Comparison of ENCODE assay signal across 14 cellular contexts in genomic region chr21:45253180-45253579, GRCh38. TPM values are rescaled to one million over a fixed set of nuclear protein-coding genes. Genes with fewer than 3 reads are reported as not detected.
DNase-seq lines count a peak whose midpoint lies in the region; ATAC-seq and TF ChIP-seq lines count a peak whose summit lies in the region.
"Had no signal": no experiment of that assay in that cellular context is flagged by ENCODE, and none has a peak within 500 bp of the region (broad histone marks: within the 10 kb centered on the region; RNA-seq: fewer than 3 reads in every experiment).

No MANE protein-coding gene starts in this region.

- H3K4me2 ChIP-seq in neural progenitor cell = no peak overlapping the region

- peaks cover 8% of the 10 kb centered on the region for H3F3A ChIP-seq in neural progenitor cell (ENCODE audit: low read depth)

- TF ChIP-seq POLR2A in NB4 (IDR thresholded peaks at IDR 0.05; ENCODE audit: extremely low read depth, insufficient read length) = no peak

- no peak for TF ChIP-seq CTCF in NB4 (IDR thresholded peaks at IDR 0.05; ENCODE audit: low read depth, low read length)
- no peak for TF ChIP-seq CTCF in chondrocyte (IDR thresholded peaks at IDR 0.05)
- no peak for TF ChIP-seq CTCF in neural progenitor cell (IDR thresholded peaks at IDR 0.05)
- TF ChIP-seq CTCF in endothelial cell (IDR thresholded peaks at IDR 0.05; ENCODE audit: unreplicated experiment) = no peak

- no peak overlapping the region for H3K4me3 ChIP-seq in NB4 (ENCODE audit: low read depth, low read length)
- H3K4me3 ChIP-seq in neural progenitor cell = no peak overlapping the region

- H3K27ac Mint-ChIP-seq in chondrocyte (ENCODE audit: unreplicated experiment) = peak overlapping the region; percentile 41
- H3K27ac Mint-ChIP-seq in neural progenitor cell = peak overlapping the region; percentile 63
- H3K27ac Mint-ChIP-seq in activated CD4-positive, alpha-beta memory T cell treated with anti-CD3 and anti-CD28 coated beads, Interleukin-2, amount 10 ng/mL, durations not matched to agents 7 days and 5 days = no peak overlapping the region
- no peak overlapping the region for H3K27ac Mint-ChIP-seq in endothelial cell (ENCODE audit: unreplicated experiment)
- H3K27ac Mint-ChIP-seq: mesothelial cell of epicardium had no signal

- peaks cover 4% of the 10 kb centered on the region for H3K27me3 ChIP-seq in neural progenitor cell

- H4K20me1 ChIP-seq in neural progenitor cell (ENCODE audit: low read depth) = no peaks in the 10 kb centered on the region

- no peak overlapping the region for H2AFZ ChIP-seq in neural progenitor cell (replicated peaks)

- H3K27me3 Mint-ChIP-seq in chondrocyte (ENCODE audit: low read depth) (peaks cover 6% of the 10 kb centered on the region), neural progenitor cell (ENCODE audit: insufficient read depth, low read depth) (peaks cover 4% of the 10 kb centered on the region), endothelial cell (ENCODE audit: unreplicated experiment) (no peaks in the 10 kb centered on the region)
- peaks cover 26% of the 10 kb centered on the region for H3K27me3 Mint-ChIP-seq in activated CD4-positive, alpha-beta memory T cell treated with anti-CD3 and anti-CD28 coated beads, Interleukin-2, amount 10 ng/mL, durations not matched to agents 7 days and 5 days

- H3K9ac ChIP-seq in neural progenitor cell = no peak overlapping the region

- peaks cover 3% of the 10 kb centered on the region for H3K36me3 Mint-ChIP-seq in chondrocyte (ENCODE audit: low read depth)
- H3K36me3 Mint-ChIP-seq in neural progenitor cell = no peaks in the 10 kb centered on the region
- H3K36me3 Mint-ChIP-seq in activated CD4-positive, alpha-beta memory T cell treated with anti-CD3 and anti-CD28 coated beads, Interleukin-2, amount 10 ng/mL, durations not matched to agents 7 days and 5 days (ENCODE audit: low read depth) = no peaks in the 10 kb centered on the region
- H3K36me3 Mint-ChIP-seq in endothelial cell (ENCODE audit: low read depth, unreplicated experiment) = no peaks in the 10 kb centered on the region
- H3K36me3 Mint-ChIP-seq: mesothelial cell of epicardium had no signal

- ATAC-seq in GM19452 (IDR thresholded peaks at IDR 0.05; ENCODE audit: unreplicated experiment) = no peak

- peaks cover 11% of the 10 kb centered on the region for H3K4me1 Mint-ChIP-seq in chondrocyte (ENCODE audit: low read depth)
- H3K4me1 Mint-ChIP-seq in neural progenitor cell = peaks cover 38% of the 10 kb centered on the region
- peaks cover 23% of the 10 kb centered on the region for H3K4me1 Mint-ChIP-seq in activated CD4-positive, alpha-beta memory T cell treated with anti-CD3 and anti-CD28 coated beads, Interleukin-2, amount 10 ng/mL, durations not matched to agents 7 days and 5 days
- no peaks in the 10 kb centered on the region for H3K4me1 Mint-ChIP-seq in endothelial cell (ENCODE audit: unreplicated experiment)

- CTCF ChIA-PET in activated CD4-positive, alpha-beta memory T cell treated with anti-CD3 and anti-CD28 coated beads, Interleukin-2, amount 10 ng/mL, durations not matched to agents 7 days and 5 days (lab: Charles Lee) = no interaction called here

- H3K27ac ChIP-seq in neural progenitor cell = no peak overlapping the region

- DNase-seq in NCI-H2171 treated with DMSO at 0.1 percent for 48 hours (lab: John Stamatoyannopoulos, UW) (peak; percentile 10), NCI-H2171 (lab: John Stamatoyannopoulos, UW) (no peak), NB4 (ENCODE audit: low read depth) (peak; percentile 55), chondrocyte (ENCODE audit: low spot score) (no peak), neural progenitor cell (ENCODE audit: low spot score) (no peak), endothelial cell (ENCODE audit: low spot score) (no peak)
- no peak for DNase-seq in activated CD4-positive, alpha-beta memory T cell treated with anti-CD3 and anti-CD28 coated beads, Interleukin-2, amount 10 ng/mL, durations not matched to agents 7 days and 5 days
- DNase-seq: 8988T; activated naive CD4-positive, alpha-beta T cell treated with anti-CD3 and anti-CD28 coated beads, Interleukin-2, amount 50 U/mL, for 16 hours; HCEC 1CT; MM.1S; NCI-H2107 had no signal

- H3K4me1 ChIP-seq in neural progenitor cell = peaks cover 24% of the 10 kb centered on the region

- peaks cover 7% of the 10 kb centered on the region for H3K9me3 Mint-ChIP-seq in chondrocyte (ENCODE audit: low read depth)
- H3K9me3 Mint-ChIP-seq in neural progenitor cell = peaks cover 18% of the 10 kb centered on the region
- no peaks in the 10 kb centered on the region for H3K9me3 Mint-ChIP-seq in activated CD4-positive, alpha-beta memory T cell treated with anti-CD3 and anti-CD28 coated beads, Interleukin-2, amount 10 ng/mL, durations not matched to agents 7 days and 5 days
- no peaks in the 10 kb centered on the region for H3K9me3 Mint-ChIP-seq in endothelial cell (ENCODE audit: unreplicated experiment)

- POLR2A ChIA-PET in activated CD4-positive, alpha-beta memory T cell treated with anti-CD3 and anti-CD28 coated beads, Interleukin-2, amount 10 ng/mL, durations not matched to agents 7 days and 5 days (lab: Charles Lee) = no interaction called here

- no peaks in the 10 kb centered on the region for H3K79me2 ChIP-seq in neural progenitor cell (ENCODE audit: low read depth)

- no peak overlapping the region for H3K4me3 Mint-ChIP-seq in chondrocyte (ENCODE audit: unreplicated experiment)
- no peak overlapping the region for H3K4me3 Mint-ChIP-seq in neural progenitor cell
- H3K4me3 Mint-ChIP-seq in activated CD4-positive, alpha-beta memory T cell treated with anti-CD3 and anti-CD28 coated beads, Interleukin-2, amount 10 ng/mL, durations not matched to agents 7 days and 5 days = no peak overlapping the region
- H3K4me3 Mint-ChIP-seq in endothelial cell (ENCODE audit: unreplicated experiment) = no peak overlapping the region
- H3K4me3 Mint-ChIP-seq: mesothelial cell of epicardium had no signal

- H3K36me3 ChIP-seq in neural progenitor cell = no peaks in the 10 kb centered on the region

- no peaks in the 10 kb centered on the region for H3K9me3 ChIP-seq in neural progenitor cell (ENCODE audit: low read depth)

RNA-seq across cellular contexts. Expression of gene POFUT2, which starts 34.5 kb away (rescaled TPM):
- total RNA-seq in chondrocyte (59.9 to 73.6 TPM (median 72.4 TPM) in 3 replicates), neural progenitor cell (ENCODE audit: low replicate concordance) (28.5 and 42.7 TPM in 2 replicates), endothelial cell (ENCODE audit: unreplicated experiment) (37.8 TPM)
- 10 to 100 TPM; 23.5 to 25.1 TPM for total RNA-seq in activated CD4-positive, alpha-beta memory T cell treated with anti-CD3 and anti-CD28 coated beads, Interleukin-2, amount 10 ng/mL, durations not matched to agents 7 days and 5 days

Comparison
In these comparisons a context has a peak if more than half of its experiments do, and no peak if none do; other contexts are left out.
1. DNase-seq: peak in NCI-H2171 treated with DMSO at 0.1 percent for 48 hours (single experiment) and NB4 (single experiment); none in NCI-H2171 (single experiment), chondrocyte (single experiment), neural progenitor cell (single experiment), activated CD4-positive, alpha-beta memory T cell treated with anti-CD3 and anti-CD28 coated beads, Interleukin-2, amount 10 ng/mL, durations not matched to agents 7 days and 5 days (single experiment) and endothelial cell (single experiment).
2. H3K27ac Mint-ChIP-seq: peak in chondrocyte (single experiment) and neural progenitor cell (single experiment); none in activated CD4-positive, alpha-beta memory T cell treated with anti-CD3 and anti-CD28 coated beads, Interleukin-2, amount 10 ng/mL, durations not matched to agents 7 days and 5 days (single experiment) and endothelial cell (single experiment).